Comparison of ENCODE assay signal across 19 cellular contexts in genomic region chr1:50853325-50853724, GRCh38.
A peak's percentile ranks its signal among the peaks of the same experiment; 100 is the strongest.
DNase-seq lines count a peak whose midpoint lies in the region; ATAC-seq, FAIRE-seq and TF ChIP-seq lines count a peak whose summit lies in the region.
"Had no signal": no experiment of that assay in that cellular context is flagged by ENCODE, and none has a peak within 500 bp of the region (broad histone marks: within the 10 kb centered on the region; RNA-seq: fewer than 3 reads in every experiment).

No MANE protein-coding gene starts in this region.

- 2% methylated on average over 3 of the region's 3 CpGs for WGBS in HepG2 (ENCODE audit: low lambda C conversion rate)

- DNase-seq in HepG2 (ENCODE audit: low spot score): peak; percentile 91
- DNase-seq in renal cortical epithelial cell (ENCODE audit: low read depth): peak; percentile 43
- DNase-seq in cerebellar cortex (ENCODE audit: low spot score): no peak
- DNase-seq: BE2C; CD8-positive, alpha-beta memory T cell; GM23248; MM.1S; NCI-H1105 treated with DMSO at 0.1 percent for 48 hours; NCI-H187 treated with DMSO at 0.1 percent for 48 hours; NCI-H446 had no signal

- H3K9me2 ChIP-seq in Loucy (replicated peaks; ENCODE audit: low read depth, low read length): no peaks in the 10 kb centered on the region

- peaks cover 16% of the 10 kb centered on the region for H3K4me1 ChIP-seq in Loucy (ENCODE audit: insufficient read depth, low read length, poor library complexity, severe bottlenecking)
- peaks cover 17% of the 10 kb centered on the region for H3K4me1 ChIP-seq in endocrine pancreas (ENCODE audit: control insufficient read depth, insufficient read depth, low read length)
- peaks cover 58% of the 10 kb centered on the region for H3K4me1 ChIP-seq in HepG2 (ENCODE audit: insufficient read depth, low read length)
- H3K4me1 ChIP-seq: BE2C had no signal

- CTCF ChIA-PET in HepG2 (lab: Yijun Ruan, JAX; ENCODE audit: low intra/inter-chr PET ratio, low total read pairs): no interaction called here

- peaks cover 53% of the 10 kb centered on the region for H3K79me2 ChIP-seq in Loucy (ENCODE audit: insufficient read depth, low read length)
- H3K79me2 ChIP-seq in HepG2 (ENCODE audit: insufficient read depth, low read length): peaks cover 3% of the 10 kb centered on the region

- H3K9me3 ChIP-seq in Loucy (ENCODE audit: insufficient read depth, low read depth, low read length) (0 out of 2 replicates have a peak, but pooled peaks cover 2% of the 10 kb centered on the region), endocrine pancreas (ENCODE audit: control insufficient read depth, low read length) (no peaks in the 10 kb centered on the region), HepG2 (ENCODE audit: low read length) (no peaks in the 10 kb centered on the region)
- H3K9me3 ChIP-seq: BE2C had no signal

- intact Hi-C loops in HepG2 (cut with micrococcal nuclease; ENCODE audit: unreplicated experiment): loop anchor here (10.0 kb wide), 1 partner anchor 79 kb away; no protein-coding TSS in a partner anchor

- TF ChIP-seq EP300 in HepG2 (IDR thresholded peaks at IDR 0.05; ENCODE audit: low read depth in 2 of 2, low read length in 2 of 2) (peak in 1 of 2 experiments; percentile 31; a peak in 1 of 4 replicates), HepG2 (CRISPR knock-in tag; IDR thresholded peaks at IDR 0.05; ENCODE audit: borderline replicate concordance) (no peak)

- ATAC-seq in HepG2 (peak; percentile 93), HG03520 (IDR thresholded peaks at IDR 0.05; ENCODE audit: unreplicated experiment) (no peak), HG03139 (IDR thresholded peaks at IDR 0.05; ENCODE audit: unreplicated experiment) (no peak), HG03045 (IDR thresholded peaks at IDR 0.05; ENCODE audit: unreplicated experiment) (no peak)
- ATAC-seq: Right ventricle myocardium inferior, SK-N-SH treated with all-trans-retinoic acid at 6 μM for 48 hours had no signal

- H4K20me1 ChIP-seq in Loucy (ENCODE audit: insufficient read depth, low read length, poor library complexity, severe bottlenecking) (peaks cover 10% of the 10 kb centered on the region), HepG2 (ENCODE audit: insufficient read depth, low read length) (no peaks in the 10 kb centered on the region)

- peak overlapping the region; percentile 75 for H3K27ac ChIP-seq in HepG2 (ENCODE audit: extremely low read length, insufficient read depth, low read length)
- H3K27ac ChIP-seq: GM23248, HL-60, KMS-11 had no signal

- no peak for TF ChIP-seq POLR2A in HepG2 (IDR thresholded peaks at IDR 0.05; ENCODE audit: insufficient read depth in 1 of 2, low read depth in 2 of 2, low read length in 2 of 2)

- peaks cover 10% of the 10 kb centered on the region; the same call in 1 of the 2 replicates for H3K36me3 ChIP-seq in Loucy (ENCODE audit: insufficient read depth, low read length)
- no peaks in the 10 kb centered on the region for H3K36me3 ChIP-seq in endocrine pancreas (ENCODE audit: control insufficient read depth, insufficient read depth, low read length)
- H3K36me3 ChIP-seq in HepG2 (replicated peaks in 1 of 2; ENCODE audit: control insufficient read depth in 1 of 2, insufficient read depth in 2 of 2, low read length in 2 of 2): no peaks in the 10 kb centered on the region
- H3K36me3 ChIP-seq: BE2C had no signal

- in situ Hi-C loops in HepG2 (cut with HindIII; ENCODE audit: extremely low pct_ligation_motif_present, low pct_unique_long_range_greater_than_20kb): no loop called here

- TF ChIP-seq RAD21 in HepG2 (CRISPR knock-in tag; IDR thresholded peaks at IDR 0.05): no peak

- no peaks in the 10 kb centered on the region for H3F3A ChIP-seq in Loucy (ENCODE audit: low read depth)

- H3K4me2 ChIP-seq in Loucy (ENCODE audit: low read depth, low read length, poor library complexity, severe bottlenecking) (peak overlapping the region; percentile 14), HepG2 (ENCODE audit: low read depth, low read length) (peak overlapping the region; percentile 67)
- H3K4me2 ChIP-seq: KMS-11 had no signal

- TF ChIP-seq CTCF in Loucy (conservative IDR thresholded peaks at IDR 0.05; ENCODE audit: low read length): no peak
- TF ChIP-seq CTCF in HepG2 (CRISPR knock-in tag; IDR thresholded peaks at IDR 0.05): no peak

- H3K27me3 ChIP-seq in Loucy (ENCODE audit: insufficient read depth, low read length, poor library complexity, severe bottlenecking): no peaks in the 10 kb centered on the region
- H3K27me3 ChIP-seq in endocrine pancreas (ENCODE audit: control insufficient read depth, insufficient read depth, low read length): no peaks in the 10 kb centered on the region
- H3K27me3 ChIP-seq in HepG2 (ENCODE audit: control insufficient read depth in 1 of 2, insufficient read depth in 2 of 2, low read length in 2 of 2): no peaks in the 10 kb centered on the region
- H3K27me3 ChIP-seq: BE2C had no signal

- H3K9ac ChIP-seq in Loucy (ENCODE audit: low read depth, low read length, poor library complexity, severe bottlenecking) (no peak overlapping the region), endocrine pancreas (ENCODE audit: control insufficient read depth, insufficient read depth, low read length) (no peak overlapping the region), HepG2 (ENCODE audit: insufficient read depth, low read depth, low read length) (peak overlapping the region; percentile 50)
- H3K9ac ChIP-seq: GM23248, KMS-11 had no signal

- no TSS peak for BruUV-seq in HepG2 (replicated peaks; lab: Mats Ljungman, UMichigan)

- FAIRE-seq in HepG2 (lab: Jason Lieb, UNC): peak; percentile 82

- H3K4me3 ChIP-seq in Loucy (ENCODE audit: low read length, poor library complexity, severe bottlenecking) (no peak overlapping the region), endocrine pancreas (ENCODE audit: control insufficient read depth, insufficient read depth, low read length) (peak overlapping the region; percentile 81), HepG2 (replicated peaks in 1 of 3; ENCODE audit: insufficient read depth in 1 of 3, low read depth in 2 of 3, low read length in 3 of 3) (peak overlapping the region; percentile 12 to 37 (median 30); a peak in 5 of 6 replicates)
- H3K4me3 ChIP-seq: GM23248 had no signal

- H2AFZ ChIP-seq in Loucy (ENCODE audit: low read length) (no peak overlapping the region), HepG2 (ENCODE audit: low read length) (no peak overlapping the region)
- H2AFZ ChIP-seq: GM23248 had no signal

- POLR2A ChIA-PET in HepG2 (lab: Yijun Ruan, JAX): no interaction called here

TF ChIP-seq in HepG2, 621 proteins besides CTCF, POLR2A, EP300 and RAD21 (continues in another document):
- no peak for TF ChIP-seq SOX13 (IDR thresholded peaks at IDR 0.05)
- TF ChIP-seq SOX13 (CRISPR knock-in tag; conservative IDR thresholded peaks at IDR 0.05 in 1 of 2, IDR thresholded peaks at IDR 0.05 in 1 of 2): peak in 1 of 2 experiments; percentile 36; a peak in 1 of 4 replicates
- TF ChIP-seq PHF5A (CRISPR knock-in tag; IDR thresholded peaks at IDR 0.05; ENCODE audit: low read depth, unreplicated experiment): no peak
- peak; percentile 45; the same call in 1 of the 2 replicates for TF ChIP-seq FOXA3 (CRISPR knock-in tag; IDR thresholded peaks at IDR 0.05)
- TF ChIP-seq ZNF781 (CRISPR knock-in tag; IDR thresholded peaks at IDR 0.05; ENCODE audit: borderline replicate concordance, not compliant biosample characterization): no peak
- TF ChIP-seq ZNF296 (CRISPR knock-in tag; conservative IDR thresholded peaks at IDR 0.05): no peak
- no peak for TF ChIP-seq ZNF629 (CRISPR knock-in tag; conservative IDR thresholded peaks at IDR 0.05)
- TF ChIP-seq SOX5 (CRISPR knock-in tag; IDR thresholded peaks at IDR 0.05; ENCODE audit: borderline replicate concordance): 0 out of 2 replicates have a peak, but pooled peaks have one; percentile 14
- TF ChIP-seq SP140L (CRISPR knock-in tag; IDR thresholded peaks at IDR 0.05; ENCODE audit: borderline replicate concordance): no peak
- 0 out of 2 replicates have a peak, but pooled peaks have one; percentile 39 for TF ChIP-seq NCOA2 (CRISPR knock-in tag; IDR thresholded peaks at IDR 0.05)
- no peak for TF ChIP-seq ZNF263 (CRISPR knock-in tag; IDR thresholded peaks at IDR 0.05)
- peak; percentile 19; the same call in 1 of the 2 replicates for TF ChIP-seq CREM (IDR thresholded peaks at IDR 0.05)
- TF ChIP-seq CREM (CRISPR knock-in tag; IDR thresholded peaks at IDR 0.05): no peak
- TF ChIP-seq GATAD2A (CRISPR knock-in tag; IDR thresholded peaks at IDR 0.05): peak; percentile 74
- peak; percentile 61; the same call in 1 of the 2 replicates for TF ChIP-seq IRF2 (CRISPR knock-in tag; IDR thresholded peaks at IDR 0.05)
- peak; percentile 53; the same call in 1 of the 2 replicates for TF ChIP-seq PAXIP1 (CRISPR knock-in tag; conservative IDR thresholded peaks at IDR 0.05)
